Comparison of ENCODE assay signal across 11 cellular contexts in the genomic region with DNA sequence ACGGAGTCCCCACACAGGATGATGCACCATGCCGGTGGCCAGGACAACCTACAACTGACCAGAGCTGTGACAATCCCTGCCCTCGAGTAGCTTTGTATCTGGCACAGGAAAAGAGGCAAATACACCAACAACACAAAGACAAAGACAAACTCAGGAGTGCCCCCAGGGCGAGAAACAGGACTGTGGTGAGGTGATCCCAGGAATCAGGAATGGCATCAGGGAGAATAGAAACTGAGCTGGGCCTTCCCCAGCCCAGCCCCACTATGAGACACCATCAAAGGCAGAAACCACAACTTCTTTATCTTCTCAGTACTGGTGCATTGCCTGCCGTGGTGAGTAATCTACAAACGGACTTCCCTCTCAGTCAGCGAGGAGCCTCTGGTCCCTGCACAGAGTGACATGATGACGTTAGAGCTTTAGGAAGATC.
A peak's percentile ranks its signal among the peaks of the same experiment; 100 is the strongest.
DNase-seq lines count a peak whose midpoint lies in the region; ATAC-seq and TF ChIP-seq lines count a peak whose summit lies in the region.
"Had no signal": no experiment of that assay in that cellular context is flagged by ENCODE, and none has a peak within 500 bp of the region (broad histone marks: within the 10 kb centered on the region; RNA-seq: fewer than 3 reads in every experiment).

No MANE protein-coding gene starts in this region.

- no peak for TF ChIP-seq POLR2A in adrenal gland (IDR thresholded peaks at IDR 0.05)

- in situ Hi-C loops in GM23248 (cut with MboI): no loop called here

- no peaks in the 10 kb centered on the region for H3K9me2 ChIP-seq in GM23248 (ENCODE audit: insufficient read depth)

- H3K9me3 Mint-ChIP-seq in endodermal cell: no peaks in the 10 kb centered on the region
- H3K9me3 Mint-ChIP-seq: nephron had no signal

- DNase-seq in AG20443 (ENCODE audit: low spot score) (peak; percentile 55), GM23248 (peak; percentile 60), fibroblast of villous mesenchyme (ENCODE audit: low read depth) (peak; percentile 54), NK-92 (lab: John Stamatoyannopoulos, UW; ENCODE audit: unreplicated experiment) (no peak), endodermal cell (no peak), adrenal gland (no peak), NCI-H2171 treated with DMSO at 0.1 percent for 48 hours (lab: John Stamatoyannopoulos, UW) (no peak)
- DNase-seq: activated CD8-positive, alpha-beta memory T cell treated with anti-CD3 and anti-CD28 coated beads, Interleukin-2, amount 50 U/mL, for 4 hours; NCI-H1436 treated with DMSO at 0.1 percent for 48 hours had no signal

- no peak overlapping the region for H3K4me3 Mint-ChIP-seq in endodermal cell
- H3K4me3 Mint-ChIP-seq: nephron had no signal

- H3K4me1 ChIP-seq in GM23248 (ENCODE audit: insufficient read depth): 0 out of 2 replicates have a peak, but pooled peaks cover 9% of the 10 kb centered on the region
- no peaks in the 10 kb centered on the region for H3K4me1 ChIP-seq in endodermal cell (ENCODE audit: control insufficient read depth, insufficient read depth, low read length)
- peaks cover 6 to 11% of the 10 kb centered on the region in 2 donors for H3K4me1 ChIP-seq in adrenal gland (replicated peaks in 1 of 2)

- H3K4me1 Mint-ChIP-seq in endodermal cell: peaks cover 18% of the 10 kb centered on the region

- 79 to 82% methylated on average over 8 of the region's 8 CpGs for WGBS in GM23248 (ENCODE audit: low coverage in 1 of 2, low lambda C conversion rate in 2 of 2, missing lambda C conversion rate in 2 of 2), 2 experiments
- WGBS in endodermal cell (ENCODE audit: insufficient coverage in 1 of 2, insufficient read length in 1 of 2), 2 experiments: 88 to 100% methylated on average over 3 to 8 of the region's 8 CpGs
- WGBS in adrenal gland, 4 donors: 70 to 81% (median 78%) methylated on average over 8 of the region's 8 CpGs

- no peaks in the 10 kb centered on the region for H4K20me1 ChIP-seq in GM23248 (ENCODE audit: insufficient read depth)

- intact Hi-C loops in adrenal gland (cut with DNase I): no loop called here

- H3K79me2 ChIP-seq in GM23248 (ENCODE audit: insufficient read depth): no peaks in the 10 kb centered on the region

- TF ChIP-seq CTCF in fibroblast of villous mesenchyme (IDR thresholded peaks at IDR 0.05; ENCODE audit: insufficient read depth, low read depth, low read length) (no peak), endodermal cell (conservative IDR thresholded peaks at IDR 0.05) (no peak), adrenal gland (IDR thresholded peaks at IDR 0.05) (no peak)

- H3K4me2 ChIP-seq in GM23248 (ENCODE audit: unreplicated experiment): no peak overlapping the region

- no peak overlapping the region for H3K9ac ChIP-seq in GM23248
- H3K9ac ChIP-seq in endodermal cell (ENCODE audit: extremely low read depth, low read length, poor library complexity, severe bottlenecking): no peak overlapping the region

- no peaks in the 10 kb centered on the region for H3K9me3 ChIP-seq in GM23248 (ENCODE audit: low read depth)
- H3K9me3 ChIP-seq in endodermal cell (ENCODE audit: control insufficient read depth, low read length): no peaks in the 10 kb centered on the region
- no peaks in the 10 kb centered on the region for H3K9me3 ChIP-seq in adrenal gland (replicated peaks in 1 of 3)

- H3K4me3 ChIP-seq in GM23248: no peak overlapping the region
- no peak overlapping the region for H3K4me3 ChIP-seq in fibroblast of villous mesenchyme (ENCODE audit: low read depth, low read length)
- no peak overlapping the region for H3K4me3 ChIP-seq in endodermal cell (ENCODE audit: low read length)
- H3K4me3 ChIP-seq in adrenal gland: no peak overlapping the region

- no peaks in the 10 kb centered on the region for H3F3A ChIP-seq in GM23248 (ENCODE audit: insufficient read depth)

- no peaks in the 10 kb centered on the region for H3K36me3 Mint-ChIP-seq in endodermal cell (ENCODE audit: low read depth)

- peak; percentile 57 for ATAC-seq in SK-N-SH treated with all-trans-retinoic acid at 6 μM for 48 hours

- H3K36me3 ChIP-seq in GM23248 (ENCODE audit: low read depth): no peaks in the 10 kb centered on the region
- peaks cover 9% of the 10 kb centered on the region for H3K36me3 ChIP-seq in endodermal cell (ENCODE audit: control insufficient read depth, insufficient read depth, low read length)
- no peaks in the 10 kb centered on the region for H3K36me3 ChIP-seq in adrenal gland (replicated peaks in 1 of 2)

- H3K27me3 Mint-ChIP-seq in endodermal cell (ENCODE audit: insufficient read depth): no peaks in the 10 kb centered on the region

- H3K27ac ChIP-seq in GM23248 (no peak overlapping the region), endodermal cell (ENCODE audit: low read depth, low read length) (no peak overlapping the region), adrenal gland (no peak overlapping the region)

- H3K27me3 ChIP-seq in GM23248 (replicated peaks; ENCODE audit: insufficient read depth) (no peaks in the 10 kb centered on the region), endodermal cell (ENCODE audit: control insufficient read depth, insufficient read depth, low read length, poor library complexity, severe bottlenecking) (no peaks in the 10 kb centered on the region), adrenal gland (no peaks in the 10 kb centered on the region)

- H3K27ac Mint-ChIP-seq in endodermal cell: no peak overlapping the region
- H3K27ac Mint-ChIP-seq: nephron had no signal

- no peak overlapping the region for H2AFZ ChIP-seq in GM23248

TF ChIP-seq in SK-N-SH treated with all-trans-retinoic acid at 6 μM for 48 hours, 23 proteins besides CTCF, POLR2A, EP300 and RAD21:
- TF ChIP-seq OSR1 (CRISPR knock-in tag; IDR thresholded peaks at IDR 0.05) (no peak), RARB (CRISPR knock-in tag; IDR thresholded peaks at IDR 0.05) (no peak), ZFP30 (CRISPR knock-in tag; IDR thresholded peaks at IDR 0.05) (no peak), ESRRG (CRISPR knock-in tag; IDR thresholded peaks at IDR 0.05) (no peak), CSDC2 (CRISPR knock-in tag; IDR thresholded peaks at IDR 0.05) (no peak), TCF4 (CRISPR knock-in tag; IDR thresholded peaks at IDR 0.05; ENCODE audit: borderline replicate concordance) (no peak), ZNF8 (CRISPR knock-in tag; IDR thresholded peaks at IDR 0.05) (no peak)

Comparison
In these comparisons a context has a peak if more than half of its experiments do, and no peak if none do; other contexts are left out.
1. DNase-seq: peak in AG20443 (single experiment), GM23248 (single experiment) and fibroblast of villous mesenchyme (single experiment); none in NK-92 (single experiment), endodermal cell (single experiment), adrenal gland (0 of 7) and NCI-H2171 treated with DMSO at 0.1 percent for 48 hours (single experiment).